7 cellular contexts compared by ENCODE assay signal in the genomic region with DNA sequence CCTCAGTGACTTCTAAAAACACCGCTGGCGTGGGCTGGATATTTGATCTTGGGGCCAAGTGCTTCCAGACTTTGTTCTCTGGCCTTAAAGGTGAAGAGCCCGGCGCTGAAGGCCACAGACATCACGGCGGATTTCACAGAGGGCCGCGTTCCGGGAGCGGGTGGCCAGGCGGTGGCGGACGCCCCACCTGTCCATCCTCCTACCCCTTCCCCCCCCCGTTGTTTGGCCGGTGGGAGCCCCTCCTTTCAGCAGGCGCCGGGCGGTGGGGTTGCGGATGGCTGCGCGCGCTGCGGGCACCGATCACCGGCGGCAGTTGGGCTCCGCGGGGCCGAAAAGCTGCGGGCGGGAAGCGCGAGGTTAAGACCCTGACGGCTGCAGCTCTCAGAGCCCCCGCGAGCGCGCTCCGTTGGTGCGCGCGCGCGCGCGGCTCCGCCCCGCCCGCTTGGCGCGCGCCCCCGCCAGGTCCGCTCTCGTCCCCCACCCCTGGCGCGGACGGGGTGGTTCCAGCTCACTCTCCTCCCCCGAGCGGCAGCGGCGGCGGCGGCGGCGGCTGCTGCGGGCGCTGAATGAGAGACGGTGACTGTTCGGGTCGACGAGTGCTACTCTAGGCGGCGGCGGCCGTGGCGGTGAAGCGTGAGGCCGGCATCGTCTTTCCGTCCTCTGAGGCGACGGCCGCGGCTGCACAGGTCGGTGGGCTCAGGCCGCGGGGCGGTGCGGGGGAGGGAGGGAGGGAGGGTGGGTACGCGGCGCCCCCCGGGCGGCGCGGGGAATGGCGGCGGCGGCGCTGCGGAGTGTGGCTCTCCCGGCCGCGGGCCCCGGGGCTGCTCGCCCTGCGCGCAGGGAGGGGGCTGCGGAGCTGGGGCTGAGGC.
DNase-seq lines count a peak whose midpoint lies in the region; ATAC-seq and FAIRE-seq lines count a peak whose summit lies in the region.

A gene with protein sequence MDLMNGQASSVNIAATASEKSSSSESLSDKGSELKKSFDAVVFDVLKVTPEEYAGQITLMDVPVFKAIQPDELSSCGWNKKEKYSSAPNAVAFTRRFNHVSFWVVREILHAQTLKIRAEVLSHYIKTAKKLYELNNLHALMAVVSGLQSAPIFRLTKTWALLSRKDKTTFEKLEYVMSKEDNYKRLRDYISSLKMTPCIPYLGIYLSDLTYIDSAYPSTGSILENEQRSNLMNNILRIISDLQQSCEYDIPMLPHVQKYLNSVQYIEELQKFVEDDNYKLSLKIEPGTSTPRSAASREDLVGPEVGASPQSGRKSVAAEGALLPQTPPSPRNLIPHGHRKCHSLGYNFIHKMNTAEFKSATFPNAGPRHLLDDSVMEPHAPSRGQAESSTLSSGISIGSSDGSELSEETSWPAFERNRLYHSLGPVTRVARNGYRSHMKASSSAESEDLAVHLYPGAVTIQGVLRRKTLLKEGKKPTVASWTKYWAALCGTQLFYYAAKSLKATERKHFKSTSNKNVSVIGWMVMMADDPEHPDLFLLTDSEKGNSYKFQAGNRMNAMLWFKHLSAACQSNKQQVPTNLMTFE (plus strand): TSS at position 511 of the 869 bp plus-strand sequence. CDS start 51,521 bp downstream, outside the sequence.

- DNase-seq in GM18507 (ENCODE audit: extremely low spot score, insufficient read length, low read depth) = peak; percentile 47
- DNase-seq in NCI-H187 (lab: John Stamatoyannopoulos, UW) = peak; percentile 78 to 82
- DNase-seq in activated CD4-positive, CD25-positive, alpha-beta regulatory T cell (lab: John Stamatoyannopoulos, UW) = peak in 3 of 4 experiments; percentile 14 to 32 (median 18)
- DNase-seq in central memory CD4-positive, alpha-beta T cell = peak; percentile 54
- peak; percentile 73 for DNase-seq in iris pigment epithelial cell (ENCODE audit: low read depth)
- DNase-seq in stimulated activated CD4-positive, alpha-beta T cell treated with anti-CD3 and anti-CD28 coated beads, Interleukin-12 subunit alpha, Interleukin-12 subunit beta, amount 100 ng/mL, for 4 hours = peak; percentile 63

- ATAC-seq in HG02852 (IDR thresholded peaks at IDR 0.05; ENCODE audit: unreplicated experiment) = peak; percentile 67

- FAIRE-seq in GM18507 (lab: Jason Lieb, UNC) = peak; percentile 74

Comparison
In these comparisons a context has a peak if more than half of its experiments do, and no peak if none do; other contexts are left out.
1. Peak in every context shown above with its lines: DNase-seq and ATAC-seq.
2. DNase-seq: peak in every context shown above with its lines; median percentile 80 in NCI-H187; 73 in iris pigment epithelial cell; 63 in stimulated activated CD4-positive, alpha-beta T cell treated with anti-CD3 and anti-CD28 coated beads, Interleukin-12 subunit alpha, Interleukin-12 subunit beta, amount 100 ng/mL, for 4 hours; 54 in central memory CD4-positive, alpha-beta T cell; 47 in GM18507; 18 in activated CD4-positive, CD25-positive, alpha-beta regulatory T cell.